In genomic region chr12:2941524-2941923, GRCh38 we compare ENCODE assay signal across 1 cellular context.
TF ChIP-seq lines count a peak whose summit lies in the region.

No MANE protein-coding gene starts in this region.

TF ChIP-seq in HepG2, 621 proteins besides CTCF, POLR2A, EP300 and RAD21:
- peak; percentile 31 for TF ChIP-seq TEAD3 (CRISPR knock-in tag; optimal IDR thresholded peaks at IDR 0.05; ENCODE audit: borderline replicate concordance)
- no peak for TF ChIP-seq FIP1L1 (IDR thresholded peaks at IDR 0.05; ENCODE audit: borderline replicate concordance, insufficient read depth, low read depth, low read length)
